ENCODE assay signal across 21 cellular contexts in the genomic region with DNA sequence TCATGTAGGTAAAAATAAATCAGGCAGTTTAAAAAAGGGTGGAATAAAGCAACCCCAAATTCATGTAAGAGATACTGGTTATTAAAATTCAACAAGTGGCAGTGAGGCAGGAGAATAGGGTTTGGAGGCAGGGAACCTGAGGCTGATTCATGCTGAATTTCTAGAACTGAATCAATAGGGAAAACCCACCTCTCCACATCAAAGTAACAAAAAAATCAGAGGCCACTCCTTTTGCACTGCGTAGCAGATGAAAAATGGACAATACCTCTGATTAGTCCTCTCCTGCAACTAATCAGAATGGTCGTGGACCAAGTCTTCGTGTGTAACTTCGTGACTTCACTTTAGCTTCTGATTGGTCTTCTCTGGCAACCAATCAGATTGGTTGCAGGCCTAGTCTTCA.
DNase-seq lines count a peak whose midpoint lies in the region; ATAC-seq, FAIRE-seq and TF ChIP-seq lines count a peak whose summit lies in the region.
"Had no signal": no experiment of that assay in that cellular context is flagged by ENCODE, and none has a peak within 500 bp of the region (broad histone marks: within the 10 kb centered on the region; RNA-seq: fewer than 3 reads in every experiment).

No MANE protein-coding gene starts in this region.

- POLR2A ChIA-PET in H1 (lab: Charles Lee; ENCODE audit: partially characterized antibody): no interaction called here

- H2BK20ac ChIP-seq in H1 (ENCODE audit: low read length): no peak overlapping the region

- H4K8ac ChIP-seq in H1 (ENCODE audit: extremely low read depth, insufficient read depth, low read length): no peak overlapping the region

- H4K20me1 ChIP-seq in H1 (replicated peaks in 1 of 2; ENCODE audit: control insufficient read depth in 1 of 2, insufficient read depth in 2 of 2, low read length in 2 of 2): no peaks in the 10 kb centered on the region
- H4K20me1 ChIP-seq: BLaER1 treated with 17β-estradiol and CSF1 and Interleukin-3, amounts not matched to agents 10 nM and 100 nM had no signal

- TF ChIP-seq EP300 in H1 (IDR thresholded peaks at IDR 0.05; ENCODE audit: borderline replicate concordance in 1 of 2, low read depth in 2 of 2, low read length in 2 of 2) (no peak), esophagus muscularis mucosa (IDR thresholded peaks at IDR 0.05) (no peak)

- TF ChIP-seq CTCF in H1 (IDR thresholded peaks at IDR 0.05; ENCODE audit: control extremely low read depth in 1 of 3, insufficient read depth in 1 of 3, low read depth in 1 of 3, low read length in 3 of 3) (no peak), esophagus muscularis mucosa (IDR thresholded peaks at IDR 0.05) (no peak)

- TF ChIP-seq POLR2A in H1 (IDR thresholded peaks at IDR 0.05; ENCODE audit: control extremely low read depth in 1 of 2, low read depth in 2 of 2, low read length in 2 of 2) (no peak), esophagus muscularis mucosa (IDR thresholded peaks at IDR 0.05; ENCODE audit: low read depth) (no peak)

- 97% methylated on average over 4 of the region's 4 CpGs for WGBS in HUES64
- 91% methylated on average over 4 of the region's 4 CpGs; no CpG with 5 or more reads in 1 of the 2 experiments for WGBS in H1 (ENCODE audit: extremely low coverage in 1 of 2, insufficient coverage in 1 of 2, insufficient read length in 1 of 2, insufficient replicate concordance in 2 of 2, low coverage in 1 of 2, low lambda C conversion rate in 2 of 2, missing lambda C conversion rate in 1 of 2), 2 experiments
- 86% methylated on average over 4 of the region's 4 CpGs for WGBS in esophagus muscularis mucosa

- no peak for TF ChIP-seq RAD21 in H1 (IDR thresholded peaks at IDR 0.05 in 1 of 2, conservative IDR thresholded peaks at IDR 0.05 in 1 of 2; ENCODE audit: low read depth in 2 of 2, low read length in 2 of 2)

- DNase-seq in H1 (ENCODE audit: low read depth in 1 of 2, low spot score in 2 of 2): no peak
- no peak for DNase-seq in esophagus muscularis mucosa (ENCODE audit: extremely low spot score)
- DNase-seq in activated CD8-positive, alpha-beta memory T cell treated with anti-CD3 and anti-CD28 coated beads, Interleukin-2, amount 10 ng/mL, durations not matched to agents 7 days and 5 days: no peak
- DNase-seq: AML-193; Caco-2; Calu3; CD4-positive, alpha-beta T cell; CD8-positive, alpha-beta T cell; DMS79 treated with DMSO at 0.1 percent for 48 hours; GF-D8 had no signal

- no peak overlapping the region for H2AFZ ChIP-seq in H1 (ENCODE audit: low read length)

- H3K4me3 ChIP-seq in HUES64 (ENCODE audit: low read length): no peak overlapping the region
- H3K4me3 ChIP-seq in H1 (ENCODE audit: extremely low read depth in 1 of 4, insufficient read depth in 2 of 4, low read depth in 3 of 4, low read length in 4 of 4): no peak overlapping the region
- no peak overlapping the region for H3K4me3 ChIP-seq in esophagus muscularis mucosa
- H3K4me3 ChIP-seq: A549; BLaER1 treated with 17β-estradiol and CSF1 and Interleukin-3, amounts not matched to agents 10 nM and 100 nM had no signal

- H3K9ac ChIP-seq in HUES64 (ENCODE audit: low read depth, low read length) (no peak overlapping the region), H1 (replicated peaks in 1 of 4; ENCODE audit: extremely low read depth in 1 of 4, low read depth in 3 of 4, low read length in 3 of 4) (no peak overlapping the region)
- H3K9ac ChIP-seq: BLaER1 treated with 17β-estradiol and CSF1 and Interleukin-3, amounts not matched to agents 10 nM and 100 nM had no signal

- H2BK12ac ChIP-seq in H1 (ENCODE audit: low read depth, low read length): no peak overlapping the region

- H3K4me3 Mint-ChIP-seq in activated CD8-positive, alpha-beta memory T cell treated with anti-CD3 and anti-CD28 coated beads, Interleukin-2, amount 10 ng/mL, durations not matched to agents 7 days and 5 days: no peak overlapping the region
- H3K4me3 Mint-ChIP-seq: B cell; CD4-positive, alpha-beta T cell; CD8-positive, alpha-beta T cell had no signal

- H4K91ac ChIP-seq in H1 (replicated peaks; ENCODE audit: insufficient read length, low read length): no peak overlapping the region

- no peak overlapping the region for H3K14ac ChIP-seq in H1 (ENCODE audit: insufficient read length)

- no peak overlapping the region for H3K18ac ChIP-seq in H1 (ENCODE audit: extremely low read depth, low read length)

- no peaks in the 10 kb centered on the region for H3K4me1 Mint-ChIP-seq in activated CD8-positive, alpha-beta memory T cell treated with anti-CD3 and anti-CD28 coated beads, Interleukin-2, amount 10 ng/mL, durations not matched to agents 7 days and 5 days
- H3K4me1 Mint-ChIP-seq: B cell had no signal

- H4K5ac ChIP-seq in H1 (ENCODE audit: insufficient read length, low read depth, low read length): no peak overlapping the region

- H2AK5ac ChIP-seq in H1 (ENCODE audit: low read depth, low read length): no peak overlapping the region

- H2BK120ac ChIP-seq in H1 (replicated peaks; ENCODE audit: low read depth, low read length): no peak overlapping the region

- H3K9me3 ChIP-seq in HUES64 (ENCODE audit: insufficient read depth, low read depth, low read length) (peaks cover 24% of the 10 kb centered on the region), H1 (ENCODE audit: insufficient read depth in 2 of 2, low read depth in 1 of 2, low read length in 1 of 2) (peaks cover 11 to 29% of the 10 kb centered on the region in 2 experiments; a peak in 3 of 4 replicates), esophagus muscularis mucosa (no peaks in the 10 kb centered on the region)
- H3K9me3 ChIP-seq: A549, Caco-2 had no signal

- H3K79me1 ChIP-seq in H1 (ENCODE audit: low read depth, low read length): no peaks in the 10 kb centered on the region

- CTCF ChIA-PET in H1 (lab: Charles Lee; ENCODE audit: partially characterized antibody): no interaction called here
- CTCF ChIA-PET in activated CD8-positive, alpha-beta memory T cell treated with anti-CD3 and anti-CD28 coated beads, Interleukin-2, amount 10 ng/mL, durations not matched to agents 7 days and 5 days (lab: Charles Lee): no interaction called here

- H3K36me3 Mint-ChIP-seq in activated CD8-positive, alpha-beta memory T cell treated with anti-CD3 and anti-CD28 coated beads, Interleukin-2, amount 10 ng/mL, durations not matched to agents 7 days and 5 days: no peaks in the 10 kb centered on the region
- H3K36me3 Mint-ChIP-seq: CD8-positive, alpha-beta T cell had no signal

- intact Hi-C loops in esophagus muscularis mucosa (cut with DNase I): no loop called here

- H3K27ac ChIP-seq in HUES64 (ENCODE audit: low read depth, low read length) (peak overlapping the region; percentile 48; the same call in 1 of the 2 replicates), H1 (ENCODE audit: low read depth, low read length) (no peak overlapping the region), esophagus muscularis mucosa (replicated peaks in 1 of 4) (no peak overlapping the region)
- H3K27ac ChIP-seq: 22Rv1; A549; BLaER1 treated with 17β-estradiol and CSF1 and Interleukin-3, amounts not matched to agents 10 nM and 100 nM; C4-2B had no signal

- H3K36me3 ChIP-seq in HUES64 (ENCODE audit: insufficient read depth, low read length) (no peaks in the 10 kb centered on the region), H1 (ENCODE audit: control insufficient read depth in 2 of 4, insufficient read depth in 4 of 4, low read length in 3 of 4) (peaks cover 0 to 6% (median 2%) of the 10 kb centered on the region in 4 experiments; a peak in 2 of 8 replicates), esophagus muscularis mucosa (no peaks in the 10 kb centered on the region)
- H3K36me3 ChIP-seq: BLaER1 treated with 17β-estradiol and CSF1 and Interleukin-3, amounts not matched to agents 10 nM and 100 nM had no signal

- no peak overlapping the region for H3K23ac ChIP-seq in H1 (ENCODE audit: insufficient read length)

- H3K9me3 Mint-ChIP-seq in activated CD8-positive, alpha-beta memory T cell treated with anti-CD3 and anti-CD28 coated beads, Interleukin-2, amount 10 ng/mL, durations not matched to agents 7 days and 5 days (ENCODE audit: low read depth): peaks cover 3% of the 10 kb centered on the region

- no peak overlapping the region for H3K4ac ChIP-seq in H1 (replicated peaks; ENCODE audit: insufficient read length, low read depth, low read length)

- H2BK5ac ChIP-seq in H1 (ENCODE audit: low read depth, low read length): no peak overlapping the region

- no peak for FAIRE-seq in H1 (lab: Jason Lieb, UNC)
- FAIRE-seq: A549, D721Med, G401.6, GM12892, GM18507 had no signal

- no peak overlapping the region for H3K27ac Mint-ChIP-seq in activated CD8-positive, alpha-beta memory T cell treated with anti-CD3 and anti-CD28 coated beads, Interleukin-2, amount 10 ng/mL, durations not matched to agents 7 days and 5 days
- H3K27ac Mint-ChIP-seq: B cell; CD4-positive, alpha-beta T cell; CD8-positive, alpha-beta T cell had no signal

- no peaks in the 10 kb centered on the region for H3K27me3 Mint-ChIP-seq in activated CD8-positive, alpha-beta memory T cell treated with anti-CD3 and anti-CD28 coated beads, Interleukin-2, amount 10 ng/mL, durations not matched to agents 7 days and 5 days
- H3K27me3 Mint-ChIP-seq: B cell; CD4-positive, alpha-beta T cell had no signal

- H2BK15ac ChIP-seq in H1 (ENCODE audit: low read length): 0 out of 2 replicates have a peak overlapping the region, but pooled peaks have one; percentile 10

- H3K4me1 ChIP-seq in HUES64 (ENCODE audit: insufficient read depth, low read length) (no peaks in the 10 kb centered on the region), H1 (replicated peaks in 1 of 4; ENCODE audit: control insufficient read depth in 3 of 4, insufficient read depth in 4 of 4, low read length in 3 of 4) (no peaks in the 10 kb centered on the region; a peak in 1 of 7 replicates), esophagus muscularis mucosa (no peaks in the 10 kb centered on the region)
- H3K4me1 ChIP-seq: A549; BLaER1 treated with 17β-estradiol and CSF1 and Interleukin-3, amounts not matched to agents 10 nM and 100 nM; Caco-2 had no signal

- H3K56ac ChIP-seq in H1 (replicated peaks; ENCODE audit: insufficient read length, low read depth, low read length): no peak overlapping the region

- no peak overlapping the region; a peak in 1 of 4 replicates for H3K4me2 ChIP-seq in H1 (ENCODE audit: insufficient read depth in 1 of 2, low read depth in 2 of 2, low read length in 2 of 2)
- H3K4me2 ChIP-seq: A549; BLaER1 treated with 17β-estradiol and CSF1 and Interleukin-3, amounts not matched to agents 10 nM and 100 nM had no signal

- no peaks in the 10 kb centered on the region for H3K79me2 ChIP-seq in H1 (ENCODE audit: control insufficient read depth in 1 of 2, insufficient read depth in 2 of 2, low read length in 2 of 2)

- peak; percentile 51 for ATAC-seq in HG02610 (IDR thresholded peaks at IDR 0.05; ENCODE audit: unreplicated experiment)
- ATAC-seq in activated CD8-positive, alpha-beta memory T cell treated with anti-CD3 and anti-CD28 coated beads, Interleukin-2, amount 10 ng/mL, durations not matched to agents 7 days and 5 days: no peak
- ATAC-seq: A549; CD8-positive, alpha-beta T cell had no signal

- no peaks in the 10 kb centered on the region for H3K27me3 ChIP-seq in HUES64 (ENCODE audit: insufficient read depth, low read length)
- H3K27me3 ChIP-seq in H1 (replicated peaks in 1 of 4; ENCODE audit: control insufficient read depth in 3 of 4, extremely low read depth in 1 of 4, insufficient read depth in 3 of 4, low read length in 3 of 4): no peaks in the 10 kb centered on the region
- no peaks in the 10 kb centered on the region for H3K27me3 ChIP-seq in esophagus muscularis mucosa
- H3K27me3 ChIP-seq: BLaER1 treated with 17β-estradiol and CSF1 and Interleukin-3, amounts not matched to agents 10 nM and 100 nM had no signal

- no peaks in the 10 kb centered on the region for H3K23me2 ChIP-seq in H1 (ENCODE audit: low read depth, low read length)
